Comparison of ENCODE assay signal across 8 cellular contexts in genomic region chr3:38131621-38132369, GRCh38. TPM values are rescaled to one million over a fixed set of nuclear protein-coding genes. Genes with fewer than 3 reads are reported as not detected.
DNase-seq lines count a peak whose midpoint lies in the region; ATAC-seq, FAIRE-seq and TF ChIP-seq lines count a peak whose summit lies in the region.

No MANE protein-coding gene starts in this region.

- peak; percentile 75 for DNase-seq in cardiac septum (ENCODE audit: low spot score)
- no peak for DNase-seq in left cardiac atrium
- peak in 2 of 3 donors; percentile 31 to 51 for DNase-seq in Peyer's patch
- peak; percentile 51 for DNase-seq in endothelial cell of umbilical vein (ENCODE audit: low read depth, low spot score)
- peak; percentile 32 for DNase-seq in testis

- TF ChIP-seq POLR2A in Peyer's patch (IDR thresholded peaks at IDR 0.05) (no peak), endothelial cell of umbilical vein (IDR thresholded peaks at IDR 0.05; ENCODE audit: low read depth, low read length) (no peak), testis (IDR thresholded peaks at IDR 0.05) (no peak)

- no peak overlapping the region for H3K9ac ChIP-seq in endothelial cell of umbilical vein (replicated peaks; ENCODE audit: extremely low read depth, insufficient read depth, low read length)

- no peaks in the 10 kb centered on the region for H4K20me1 ChIP-seq in endothelial cell of umbilical vein (replicated peaks; ENCODE audit: control insufficient read depth, extremely low read depth, insufficient read depth, low read length)

- H3K27ac ChIP-seq in Peyer's patch (peak overlapping the region in 2 of 4 donors; percentile 62 to 89), endothelial cell of umbilical vein (ENCODE audit: insufficient read depth, low read depth, low read length) (no peak overlapping the region), testis (no peak overlapping the region)

- 72 to 100% methylated on average over 1 to 6 of the region's 6 CpGs for WGBS in testis, 2 donors

- intact Hi-C loops in cardiac septum (cut with DNase I) = no loop called here
- intact Hi-C loops in left cardiac atrium (cut with DNase I) = loop anchor here in 1 of 2 donors (10.0 kb wide), 1 partner anchor 113 kb away; no protein-coding TSS in a partner anchor
- intact Hi-C loops in endothelial cell of umbilical vein (cut with micrococcal nuclease) = loop anchor here (10.0 kb wide), 2 partner anchors 277 to 523 kb away; no protein-coding TSS in a partner anchor
- intact Hi-C loops in testis (cut with DNase I; ENCODE audit: low total_unique reads) = no loop called here

- H3K36me3 ChIP-seq in Peyer's patch (peaks cover 0 to 67% (median 0%) of the 10 kb centered on the region in 3 donors), endothelial cell of umbilical vein (ENCODE audit: control insufficient read depth in 2 of 2, extremely low read depth in 1 of 2, insufficient read depth in 2 of 2, low read length in 2 of 2) (peaks cover 9 to 32% of the 10 kb centered on the region in 2 experiments), testis (ENCODE audit: low read depth, missing control alignments) (no peaks in the 10 kb centered on the region)

- ATAC-seq in left cardiac atrium (no peak), GM21737 (IDR thresholded peaks at IDR 0.05; ENCODE audit: unreplicated experiment) (no peak), HG03442 (IDR thresholded peaks at IDR 0.05; ENCODE audit: unreplicated experiment) (no peak), GM18858 (IDR thresholded peaks at IDR 0.05; ENCODE audit: unreplicated experiment) (no peak)

- no peaks in the 10 kb centered on the region for H3K9me1 ChIP-seq in endothelial cell of umbilical vein (replicated peaks; ENCODE audit: control insufficient read depth, extremely low read depth, insufficient read depth, low read length)

- H3K4me3 ChIP-seq in Peyer's patch (no peak overlapping the region), endothelial cell of umbilical vein (replicated peaks in 1 of 3; ENCODE audit: insufficient read depth in 1 of 3, low read depth in 1 of 3, low read length in 3 of 3) (no peak overlapping the region), testis (no peak overlapping the region)

- FAIRE-seq in endothelial cell of umbilical vein (lab: Jason Lieb, UNC) = peak; percentile 55

- H3K79me2 ChIP-seq in endothelial cell of umbilical vein (ENCODE audit: control insufficient read depth, insufficient read depth, low read length) = peaks cover 11% of the 10 kb centered on the region

- H2AFZ ChIP-seq in endothelial cell of umbilical vein (ENCODE audit: low read depth, low read length) = no peak overlapping the region

- H3K27me3 ChIP-seq in Peyer's patch (no peaks in the 10 kb centered on the region), endothelial cell of umbilical vein (ENCODE audit: control insufficient read depth in 2 of 2, insufficient read depth in 2 of 2, low read length in 2 of 2) (no peaks in the 10 kb centered on the region), testis (no peaks in the 10 kb centered on the region)

- H3K4me1 ChIP-seq in Peyer's patch = peaks cover 0 to 66% (median 7%) of the 10 kb centered on the region in 4 donors
- peaks cover 4% of the 10 kb centered on the region for H3K4me1 ChIP-seq in endothelial cell of umbilical vein (ENCODE audit: control insufficient read depth, extremely low read depth, insufficient read depth, low read length)
- peaks cover 10% of the 10 kb centered on the region for H3K4me1 ChIP-seq in testis

- TF ChIP-seq CTCF in Peyer's patch (IDR thresholded peaks at IDR 0.05) = peak in 3 of 6 experiments; percentile 3 to 9 (median 6)
- peak; percentile 57 to 73 for TF ChIP-seq CTCF in endothelial cell of umbilical vein (IDR thresholded peaks at IDR 0.05; ENCODE audit: extremely low read depth in 1 of 2, insufficient read depth in 1 of 2, low read depth in 1 of 2, low read length in 2 of 2)
- TF ChIP-seq CTCF in testis (IDR thresholded peaks at IDR 0.05) = peak in 2 of 3 experiments; percentile 9 to 10

- no TSS peak for BruUV-seq in endothelial cell of umbilical vein (replicated peaks; lab: Mats Ljungman, UMichigan)

- CTCF ChIA-PET in endothelial cell of umbilical vein (lab: Charles Lee) = interaction anchor here (1.0 to 2.1 kb wide), 4 partner anchors 115 to 348 kb away, joined by 4 to 10 read pairs (median 6); no protein-coding TSS in a partner anchor

- dilution Hi-C loops in endothelial cell of umbilical vein (cut with MboI; ENCODE audit: extremely low pct_ligation_motif_present, low sequenced_read_pairs) = no loop called here

- POLR2A ChIA-PET in endothelial cell of umbilical vein (lab: Charles Lee) = no interaction called here

- no peak overlapping the region for H3K4me2 ChIP-seq in endothelial cell of umbilical vein (ENCODE audit: insufficient read depth, low read length)

- H3K9me3 ChIP-seq in Peyer's patch = no peaks in the 10 kb centered on the region
- no peaks in the 10 kb centered on the region for H3K9me3 ChIP-seq in endothelial cell of umbilical vein (replicated peaks; ENCODE audit: control insufficient read depth, insufficient read depth, low read length)
- no peaks in the 10 kb centered on the region for H3K9me3 ChIP-seq in testis

TF ChIP-seq in endothelial cell of umbilical vein, 7 proteins besides CTCF, POLR2A, EP300 and RAD21:
- TF ChIP-seq MAX (IDR thresholded peaks at IDR 0.05; ENCODE audit: insufficient read depth, insufficient read length) (no peak), EZH2 (IDR thresholded peaks at IDR 0.05; ENCODE audit: borderline replicate concordance, low read depth, low read length, severe bottlenecking) (no peak), FOS (IDR thresholded peaks at IDR 0.05; ENCODE audit: borderline replicate concordance, insufficient read depth, low read length) (no peak), GATA2 (IDR thresholded peaks at IDR 0.05; ENCODE audit: insufficient read depth, insufficient read length, low read depth, low read length) (no peak), MYC (IDR thresholded peaks at IDR 0.05; ENCODE audit: low read depth, low read length) (no peak), POLR2AphosphoS5 (IDR thresholded peaks at IDR 0.05; ENCODE audit: insufficient read depth, low read depth, low read length) (no peak), JUN (IDR thresholded peaks at IDR 0.05; ENCODE audit: borderline replicate concordance, insufficient read depth, insufficient read length, low read depth) (no peak)
TF ChIP-seq in endothelial cell of umbilical vein: peak in this region for 0.

RNA-seq across cellular contexts. Expression of gene ACAA1, which starts 5.1 kb away (rescaled TPM):
- total RNA-seq in cardiac septum = 86.8 TPM
- total RNA-seq in left cardiac atrium = 10 to 100 TPM; 73.8 to 80.8 TPM
- 100 to 1,000 TPM; 123 to 324 (median 186) TPM for total RNA-seq in Peyer's patch
- 46.9 and 52.1 TPM in 2 replicates for total RNA-seq in endothelial cell of umbilical vein
- 46.4 and 53.8 TPM in 2 replicates for polyA plus RNA-seq in endothelial cell of umbilical vein
- 47.6 and 53.5 TPM in 2 replicates for polyA plus RNA-seq in endothelial cell of umbilical vein (2011; cell fraction: cytosol; rRNA removed)
- polyA plus RNA-seq in endothelial cell of umbilical vein (2011; cell fraction: nucleus; rRNA removed) = 137 and 140 TPM in 2 replicates
- polyA plus RNA-seq in endothelial cell of umbilical vein (2012) = 29.8 and 39.5 TPM in 2 replicates
- 40.4 and 45.4 TPM in 2 replicates for polyA minus RNA-seq in endothelial cell of umbilical vein
- 16.2 TPM for polyA minus RNA-seq in endothelial cell of umbilical vein (2011; cell fraction: cytosol; rRNA and poly(A)+ RNA removed)
- 25.0 and 25.5 TPM in 2 replicates for polyA minus RNA-seq in endothelial cell of umbilical vein (2011; cell fraction: nucleus; rRNA and poly(A)+ RNA removed)
- 10 to 100 TPM; 58.3 to 60.9 TPM for total RNA-seq in testis
- 50.7 TPM for polyA plus RNA-seq in testis (ENCODE audit: insufficient read depth, low read depth, low replicate concordance)

RNA-seq across cellular contexts. Expression of gene MYD88, which starts 6.7 kb away (rescaled TPM):
- total RNA-seq in cardiac septum = 8.5 TPM
- total RNA-seq in left cardiac atrium = 10 to 100 TPM; 10.8 to 19.0 TPM
- total RNA-seq in Peyer's patch = 10 to 100 TPM; 41.8 to 82.7 (median 73.8) TPM
- 32.7 and 35.1 TPM in 2 replicates for total RNA-seq in endothelial cell of umbilical vein
- 48.9 and 55.0 TPM in 2 replicates for polyA plus RNA-seq in endothelial cell of umbilical vein
- 34.8 and 41.4 TPM in 2 replicates for polyA plus RNA-seq in endothelial cell of umbilical vein (2011; cell fraction: cytosol; rRNA removed)
- 33.7 and 41.3 TPM in 2 replicates for polyA plus RNA-seq in endothelial cell of umbilical vein (2011; cell fraction: nucleus; rRNA removed)
- 31.5 and 33.7 TPM in 2 replicates for polyA plus RNA-seq in endothelial cell of umbilical vein (2012)
- 63.0 and 82.0 TPM in 2 replicates for polyA minus RNA-seq in endothelial cell of umbilical vein
- polyA minus RNA-seq in endothelial cell of umbilical vein (2011; cell fraction: cytosol; rRNA and poly(A)+ RNA removed) = 3.2 TPM
- 11.7 and 17.9 TPM in 2 replicates for polyA minus RNA-seq in endothelial cell of umbilical vein (2011; cell fraction: nucleus; rRNA and poly(A)+ RNA removed)
- total RNA-seq in testis = 10 to 100 TPM; 18.7 to 22.3 TPM
- 30.1 TPM for polyA plus RNA-seq in testis (ENCODE audit: insufficient read depth, low read depth, low replicate concordance)

RNA-seq across cellular contexts. Expression of gene OXSR1, which starts 33.5 kb away (rescaled TPM):
- 30.6 TPM for total RNA-seq in cardiac septum
- total RNA-seq in left cardiac atrium = 10 to 100 TPM; 21.4 to 35.2 TPM
- 10 to 100 TPM; 17.3 to 49.7 (median 28.7) TPM for total RNA-seq in Peyer's patch
- 32.9 and 34.3 TPM in 2 replicates for total RNA-seq in endothelial cell of umbilical vein
- 12.7 and 15.1 TPM in 2 replicates for polyA plus RNA-seq in endothelial cell of umbilical vein
- 18.5 and 19.6 TPM in 2 replicates for polyA plus RNA-seq in endothelial cell of umbilical vein (2011; cell fraction: cytosol; rRNA removed)
- 24.2 and 29.1 TPM in 2 replicates for polyA plus RNA-seq in endothelial cell of umbilical vein (2011; cell fraction: nucleus; rRNA removed)
- 18.2 and 26.0 TPM in 2 replicates for polyA plus RNA-seq in endothelial cell of umbilical vein (2012)
- polyA minus RNA-seq in endothelial cell of umbilical vein = 32.7 and 33.5 TPM in 2 replicates
- 22.2 TPM for polyA minus RNA-seq in endothelial cell of umbilical vein (2011; cell fraction: cytosol; rRNA and poly(A)+ RNA removed)
- 19.8 and 20.8 TPM in 2 replicates for polyA minus RNA-seq in endothelial cell of umbilical vein (2011; cell fraction: nucleus; rRNA and poly(A)+ RNA removed)
- total RNA-seq in testis = 10 to 100 TPM; 39.7 to 48.7 TPM
- 26.0 TPM for polyA plus RNA-seq in testis (ENCODE audit: insufficient read depth, low read depth, low replicate concordance)
